ENCODE assay signal across 25 cellular contexts in genomic region chr13:45439781-45440462, GRCh38. TPM values are rescaled to one million over a fixed set of nuclear protein-coding genes. Genes with fewer than 3 reads are reported as not detected.
DNase-seq lines count a peak whose midpoint lies in the region; ATAC-seq, FAIRE-seq and TF ChIP-seq lines count a peak whose summit lies in the region.
"Had no signal": no experiment of that assay in that cellular context is flagged by ENCODE, and none has a peak within 500 bp of the region (broad histone marks: within the 10 kb centered on the region; RNA-seq: fewer than 3 reads in every experiment).

No MANE protein-coding gene starts in this region.

- no peak for TF ChIP-seq RAD21 in HepG2 (CRISPR knock-in tag; IDR thresholded peaks at IDR 0.05)

- H3K36me3 ChIP-seq in HEK293 (ENCODE audit: control insufficient read depth in 2 of 2, insufficient read depth in 1 of 2, low read length in 2 of 2), result no peaks in the 10 kb centered on the region
- H3K36me3 ChIP-seq in HepG2 (replicated peaks in 1 of 2; ENCODE audit: control insufficient read depth in 1 of 2, insufficient read depth in 2 of 2, low read length in 2 of 2), result no peaks in the 10 kb centered on the region
- no peaks in the 10 kb centered on the region for H3K36me3 ChIP-seq in skeletal muscle tissue (ENCODE audit: control insufficient read depth in 3 of 3, insufficient read depth in 3 of 3, low read length in 3 of 3)
- no peaks in the 10 kb centered on the region for H3K36me3 ChIP-seq in uterus
- H3K36me3 ChIP-seq: neutrophil, tibial nerve had no signal

- no peak for FAIRE-seq in HepG2 (lab: Jason Lieb, UNC)
- FAIRE-seq: bronchial epithelial cell, keratinocyte had no signal

- no peaks in the 10 kb centered on the region for H4K20me1 ChIP-seq in HepG2 (ENCODE audit: insufficient read depth, low read length)

- in situ Hi-C loops in HepG2 (cut with HindIII; ENCODE audit: extremely low pct_ligation_motif_present, low pct_unique_long_range_greater_than_20kb), result no loop called here

- H3K4me1 ChIP-seq in HEK293 (ENCODE audit: control insufficient read depth, insufficient read depth, low read length), result 0 out of 2 replicates have a peak, but pooled peaks cover 2% of the 10 kb centered on the region
- peaks cover 90% of the 10 kb centered on the region for H3K4me1 ChIP-seq in HepG2 (ENCODE audit: insufficient read depth, low read length)
- peaks cover 18 to 32% (median 19%) of the 10 kb centered on the region in 3 donors for H3K4me1 ChIP-seq in skeletal muscle tissue (ENCODE audit: control insufficient read depth in 3 of 3, insufficient read depth in 3 of 3, low read length in 3 of 3)
- no peaks in the 10 kb centered on the region for H3K4me1 ChIP-seq in uterus

- H3K27me3 ChIP-seq in HepG2 (ENCODE audit: control insufficient read depth in 1 of 2, insufficient read depth in 2 of 2, low read length in 2 of 2) (no peaks in the 10 kb centered on the region), skeletal muscle tissue (ENCODE audit: control insufficient read depth in 3 of 3, insufficient read depth in 3 of 3, low read length in 3 of 3) (no peaks in the 10 kb centered on the region), uterus (no peaks in the 10 kb centered on the region)
- H3K27me3 ChIP-seq: neutrophil, tibial nerve had no signal

- no peak for TF ChIP-seq EP300 in HepG2 (IDR thresholded peaks at IDR 0.05; ENCODE audit: low read depth in 2 of 2, low read length in 2 of 2)
- no peak for TF ChIP-seq EP300 in HepG2 (CRISPR knock-in tag; IDR thresholded peaks at IDR 0.05; ENCODE audit: borderline replicate concordance)

- TF ChIP-seq POLR2A in HepG2 (IDR thresholded peaks at IDR 0.05; ENCODE audit: insufficient read depth in 1 of 2, low read depth in 2 of 2, low read length in 2 of 2) (no peak), uterus (IDR thresholded peaks at IDR 0.05) (no peak)

- no peak overlapping the region for H2AFZ ChIP-seq in HepG2 (ENCODE audit: low read length)

- DNase-seq in astrocyte of the hippocampus (ENCODE audit: low read depth, low spot score) (peak; percentile 31), HepG2 (ENCODE audit: low spot score) (no peak), uterus (no peak), AML-193 (lab: John Stamatoyannopoulos, UW) (no peak), GF-D8 (lab: John Stamatoyannopoulos, UW) (no peak)
- DNase-seq: activated CD4-positive, alpha-beta T cell treated with anti-CD3 and anti-CD28 coated beads for 4 hours; activated naive CD4-positive, alpha-beta T cell; activated T-cell treated with anti-CD3 and anti-CD28 coated beads, Interleukin-2, amount 50 U/mL, for 24 hours; amniotic stem cell; CD8-positive, alpha-beta memory T cell; DMS153; endodermal cell; NCI-H2171 treated with DMSO at 0.1 percent for 48 hours; NCI-H526 treated with DMSO at 0.1 percent for 48 hours; SK-N-SH; stimulated activated CD4-positive, alpha-beta T cell treated with anti-CD3 and anti-CD28 coated beads, Interleukin-15, amount 100 ng/mL, for 24 hours; stimulated activated naive CD8-positive, alpha-beta T cell treated with anti-CD3 and anti-CD28 coated beads, Interleukin-15, amount 100 ng/mL, for 72 hours had no signal

- WGBS in HepG2 (ENCODE audit: low lambda C conversion rate), result 88% methylated on average over 3 of the region's 3 CpGs

- H3K9me3 ChIP-seq in HEK293 (ENCODE audit: control insufficient read depth, insufficient read depth, low read depth, low read length) (no peaks in the 10 kb centered on the region), HepG2 (ENCODE audit: low read length) (no peaks in the 10 kb centered on the region), skeletal muscle tissue (ENCODE audit: control insufficient read depth in 3 of 3, low read length in 3 of 3) (no peaks in the 10 kb centered on the region), uterus (no peaks in the 10 kb centered on the region)
- H3K9me3 ChIP-seq: neutrophil, SK-N-SH, tibial nerve had no signal

- POLR2A ChIA-PET in HEK293 (lab: Yijun Ruan, JAX) (no interaction called here), HepG2 (lab: Yijun Ruan, JAX) (interaction anchor here (0.7 to 1.7 kb wide), 4 partner anchors 10 to 98 kb away, joined by 4 to 7 read pairs (median 6); partner anchors contain the start of genes COG3, SLC25A30 and TPT1)

- H3K4me3 ChIP-seq in HEK293 (ENCODE audit: low read depth, low read length) (no peak overlapping the region), HepG2 (replicated peaks in 1 of 3; ENCODE audit: insufficient read depth in 1 of 3, low read depth in 2 of 3, low read length in 3 of 3) (no peak overlapping the region; a peak in 1 of 6 replicates), skeletal muscle tissue (ENCODE audit: low read length in 3 of 3) (no peak overlapping the region), uterus (no peak overlapping the region)
- H3K4me3 ChIP-seq: GM23338, tibial nerve had no signal

- intact Hi-C loops in HepG2 (cut with micrococcal nuclease; ENCODE audit: unreplicated experiment) (loop anchor here (2.0 kb wide), 1 partner anchor 25 kb away; the partner anchor contains the start of gene COG3), uterus (cut with DNase I; ENCODE audit: low total_unique reads) (no loop called here)

- H3K9ac ChIP-seq in HepG2 (ENCODE audit: insufficient read depth, low read depth, low read length), result peak overlapping the region; percentile 31; the same call in 1 of the 2 replicates
- peak overlapping the region in 1 of 3 donors; percentile 28 for H3K9ac ChIP-seq in skeletal muscle tissue (ENCODE audit: low read depth in 1 of 3, low read length in 3 of 3)
- H3K9ac ChIP-seq: KMS-11, SK-N-SH had no signal

- TSS peak; percentile 95 for BruUV-seq in HepG2 (replicated peaks; lab: Mats Ljungman, UMichigan)

- TF ChIP-seq CTCF in HEK293 (tag by site-specific recombination; IDR thresholded peaks at IDR 0.05) (no peak), HepG2 (CRISPR knock-in tag; IDR thresholded peaks at IDR 0.05) (no peak), uterus (IDR thresholded peaks at IDR 0.05) (no peak)

- ATAC-seq in HepG2, result no peak
- ATAC-seq: GM23338; stimulated activated naive CD8-positive, alpha-beta T cell treated with anti-CD3 and anti-CD28 coated beads, Interleukin-15, amount 100 ng/mL, for 72 hours had no signal

- peak overlapping the region; percentile 65 for H3K4me2 ChIP-seq in HepG2 (ENCODE audit: low read depth, low read length)
- H3K4me2 ChIP-seq: GM23338 had no signal

- CTCF ChIA-PET in HEK293 (lab: Yijun Ruan, JAX) (no interaction called here), HepG2 (lab: Yijun Ruan, JAX; ENCODE audit: low intra/inter-chr PET ratio, low total read pairs) (no interaction called here)

- H3K79me2 ChIP-seq in HepG2 (ENCODE audit: insufficient read depth, low read length), result no peaks in the 10 kb centered on the region

- H3K27ac ChIP-seq in HEK293 (ENCODE audit: extremely low read depth, low read depth, low read length) (no peak overlapping the region), HepG2 (ENCODE audit: extremely low read length, insufficient read depth, low read length) (peak overlapping the region; percentile 86), skeletal muscle tissue (ENCODE audit: low read depth, low read length) (peak overlapping the region; percentile 91), uterus (no peak overlapping the region)
- H3K27ac ChIP-seq: KMS-11, neutrophil had no signal

RNA-seq across cellular contexts. Expression of gene SLC25A30, which starts 21.7 kb away (rescaled TPM):
- total RNA-seq in HepG2 (2016; rRNA removed; fragmentation: Illumina TruSeq; extraction: Trizol) (22.5 and 51.1 TPM in 2 replicates), skeletal muscle tissue (12.5 TPM), uterus (10 to 100 TPM in 3 of 4 donors, 1 to 10 TPM in 1; 8.2 to 30.5 (median 22.2) TPM)
- 19.7 and 21.5 TPM in 2 replicates for total RNA-seq in HepG2 (2016; cell fraction: cytosol; rRNA removed; fragmentation: Illumina TruSeq; extraction: Trizol; ENCODE audit: low read depth)
- total RNA-seq in HepG2 (2016; cell fraction: insoluble cytoplasmic fraction; rRNA removed; fragmentation: Illumina TruSeq; extraction: Trizol), result 23.8 and 44.2 TPM in 2 replicates
- total RNA-seq in HepG2 (2016; cell fraction: membrane; rRNA removed; fragmentation: Illumina TruSeq; extraction: Trizol), result 31.3 and 31.8 TPM in 2 replicates
- total RNA-seq in HepG2 (2016; cell fraction: nucleus; rRNA removed; fragmentation: Illumina TruSeq; extraction: Trizol), result 20.6 and 22.5 TPM in 2 replicates
- 19.6 and 19.9 TPM in 2 replicates for polyA plus RNA-seq in HepG2 (2011; rRNA removed)
- polyA plus RNA-seq in HepG2 (2011; cell fraction: cytosol; rRNA removed), result 13.8 and 15.3 TPM in 2 replicates
- polyA plus RNA-seq in HepG2 (2011; cell fraction: nucleus; rRNA removed), result 14.3 and 16.7 TPM in 2 replicates
- polyA plus RNA-seq in HepG2 (2012), result 19.1 and 23.4 TPM in 2 replicates
- polyA plus RNA-seq in HepG2 (2016; cell fraction: cytosol; fragmentation: Illumina TruSeq; extraction: Trizol; ENCODE audit: low read depth), result 5.3 and 5.9 TPM in 2 replicates
- polyA plus RNA-seq in HepG2 (2016; cell fraction: insoluble cytoplasmic fraction; fragmentation: Illumina TruSeq; extraction: Trizol; ENCODE audit: low read depth), result 38.7 and 39.7 TPM in 2 replicates
- polyA plus RNA-seq in HepG2 (2016; cell fraction: membrane; fragmentation: Illumina TruSeq; extraction: Trizol; ENCODE audit: low read depth), result 10.5 and 13.7 TPM in 2 replicates
- 32.3 and 39.0 TPM in 2 replicates for polyA plus RNA-seq in HepG2 (2016; cell fraction: nucleus; fragmentation: Illumina TruSeq; extraction: Trizol; ENCODE audit: insufficient read depth, low read depth)
- 8.8 and 61.2 TPM in 2 replicates for polyA minus RNA-seq in HepG2 (2011; rRNA and poly(A)+ RNA removed; ENCODE audit: low replicate concordance)
- 24.5 and 28.9 TPM in 2 replicates for polyA minus RNA-seq in HepG2 (2011; cell fraction: cytosol; rRNA and poly(A)+ RNA removed)
- polyA minus RNA-seq in HepG2 (2011; cell fraction: nucleus; rRNA and poly(A)+ RNA removed), result 27.6 and 30.8 TPM in 2 replicates

RNA-seq across cellular contexts. Expression of gene COG3, which starts 24.8 kb away (rescaled TPM):
- 47.5 and 47.8 TPM in 2 replicates for total RNA-seq in HepG2 (2016; rRNA removed; fragmentation: Illumina TruSeq; extraction: Trizol)
- 17.3 and 20.1 TPM in 2 replicates for total RNA-seq in HepG2 (2016; cell fraction: cytosol; rRNA removed; fragmentation: Illumina TruSeq; extraction: Trizol; ENCODE audit: low read depth)
- 44.5 and 51.8 TPM in 2 replicates for total RNA-seq in HepG2 (2016; cell fraction: insoluble cytoplasmic fraction; rRNA removed; fragmentation: Illumina TruSeq; extraction: Trizol)
- total RNA-seq in HepG2 (2016; cell fraction: membrane; rRNA removed; fragmentation: Illumina TruSeq; extraction: Trizol), result 19.7 and 24.1 TPM in 2 replicates
- total RNA-seq in HepG2 (2016; cell fraction: nucleus; rRNA removed; fragmentation: Illumina TruSeq; extraction: Trizol), result 55.8 and 65.6 TPM in 2 replicates
- 32.8 and 37.8 TPM in 2 replicates for polyA plus RNA-seq in HepG2 (2011; rRNA removed)
- 20.8 and 21.9 TPM in 2 replicates for polyA plus RNA-seq in HepG2 (2011; cell fraction: cytosol; rRNA removed)
- polyA plus RNA-seq in HepG2 (2011; cell fraction: nucleus; rRNA removed), result 65.3 and 69.9 TPM in 2 replicates
- polyA plus RNA-seq in HepG2 (2012), result 20.1 and 22.7 TPM in 2 replicates
- 15.4 and 15.5 TPM in 2 replicates for polyA plus RNA-seq in HepG2 (2016; cell fraction: cytosol; fragmentation: Illumina TruSeq; extraction: Trizol; ENCODE audit: low read depth)
- 33.1 and 38.8 TPM in 2 replicates for polyA plus RNA-seq in HepG2 (2016; cell fraction: insoluble cytoplasmic fraction; fragmentation: Illumina TruSeq; extraction: Trizol; ENCODE audit: low read depth)
- 11.9 and 12.6 TPM in 2 replicates for polyA plus RNA-seq in HepG2 (2016; cell fraction: membrane; fragmentation: Illumina TruSeq; extraction: Trizol; ENCODE audit: low read depth)
- 54.6 and 64.4 TPM in 2 replicates for polyA plus RNA-seq in HepG2 (2016; cell fraction: nucleus; fragmentation: Illumina TruSeq; extraction: Trizol; ENCODE audit: insufficient read depth, low read depth)
- polyA minus RNA-seq in HepG2 (2011; rRNA and poly(A)+ RNA removed; ENCODE audit: low replicate concordance), result 9.0 and 51.6 TPM in 2 replicates
- 18.4 and 20.6 TPM in 2 replicates for polyA minus RNA-seq in HepG2 (2011; cell fraction: cytosol; rRNA and poly(A)+ RNA removed)
- polyA minus RNA-seq in HepG2 (2011; cell fraction: nucleus; rRNA and poly(A)+ RNA removed), result 168 and 170 TPM in 2 replicates
- 36.5 TPM for total RNA-seq in skeletal muscle tissue
- 10 to 100 TPM; 26.2 to 57.4 (median 36.5) TPM for total RNA-seq in uterus

Comparison
In these comparisons a context has a peak if more than half of its experiments do, and no peak if none do; other contexts are left out.
1. H3K27ac ChIP-seq: peak in HepG2 (single experiment) and skeletal muscle tissue (single experiment); none in HEK293 (single experiment) and uterus (0 of 2).
2. Of the 63 proteins assayed by ChIP-seq in both HepG2 and HEK293: peak only in HepG2: none; only in HEK293: PATZ1, PRDM10, ZBTB26 and ZNF362; in both: none; in neither: 59.